1 cellular context compared by ENCODE assay signal in genomic region chr19:34733826-34734600, GRCh38.
TF ChIP-seq lines count a peak whose summit lies in the region.

TSS of gene ZNF181 (plus strand) at chr19:34734243. CDS start at chr19:34735038, 795 bp downstream.

TF ChIP-seq in HepG2, 621 proteins besides CTCF, POLR2A, EP300 and RAD21 (continued from another document and continues in another):
- no peak for TF ChIP-seq ZBTB46 (CRISPR knock-in tag; IDR thresholded peaks at IDR 0.05; ENCODE audit: borderline replicate concordance)
- TF ChIP-seq ATF1 (CRISPR knock-in tag; IDR thresholded peaks at IDR 0.05), result peak; percentile 90
- no peak for TF ChIP-seq CAMTA2 (CRISPR knock-in tag; IDR thresholded peaks at IDR 0.05; ENCODE audit: borderline replicate concordance)
- no peak for TF ChIP-seq TAF15 (IDR thresholded peaks at IDR 0.05; ENCODE audit: low read depth, low read length, poor library complexity, severe bottlenecking)
- no peak for TF ChIP-seq CBX5 (CRISPR knock-in tag; IDR thresholded peaks at IDR 0.05; ENCODE audit: borderline replicate concordance)
- TF ChIP-seq, protein P1, sequence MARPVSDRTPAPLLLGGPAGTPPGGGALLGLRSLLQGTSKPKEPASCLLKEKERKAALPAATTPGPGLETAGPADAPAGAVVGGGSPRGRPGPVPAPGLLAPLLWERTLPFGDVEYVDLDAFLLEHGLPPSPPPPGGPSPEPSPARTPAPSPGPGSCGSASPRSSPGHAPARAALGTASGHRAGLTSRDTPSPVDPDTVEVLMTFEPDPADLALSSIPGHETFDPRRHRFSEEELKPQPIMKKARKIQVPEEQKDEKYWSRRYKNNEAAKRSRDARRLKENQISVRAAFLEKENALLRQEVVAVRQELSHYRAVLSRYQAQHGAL (CRISPR knock-in tag; IDR thresholded peaks at IDR 0.05; ENCODE audit: not compliant biosample characterization), result peak; percentile 58
- TF ChIP-seq ZNF747 (CRISPR knock-in tag; IDR thresholded peaks at IDR 0.05; ENCODE audit: borderline replicate concordance), result no peak
- TF ChIP-seq ZNF18 (CRISPR knock-in tag; IDR thresholded peaks at IDR 0.05; ENCODE audit: insufficient replicate concordance), result no peak
- no peak for TF ChIP-seq ZNF44 (CRISPR knock-in tag; IDR thresholded peaks at IDR 0.05)
- TF ChIP-seq EEA1 (CRISPR knock-in tag; IDR thresholded peaks at IDR 0.05; ENCODE audit: borderline replicate concordance), result no peak
- no peak; the same call in 1 of the 2 replicates for TF ChIP-seq HNF4G (IDR thresholded peaks at IDR 0.05; ENCODE audit: borderline replicate concordance, low read depth, low read length)
- no peak; the same call in 1 of the 2 replicates for TF ChIP-seq HNF4G (CRISPR knock-in tag; IDR thresholded peaks at IDR 0.05; ENCODE audit: borderline replicate concordance, low read depth)
- no peak for TF ChIP-seq FOXM1 (CRISPR knock-in tag; IDR thresholded peaks at IDR 0.05)
- TF ChIP-seq ZNF724P (CRISPR knock-in tag; IDR thresholded peaks at IDR 0.05; ENCODE audit: borderline replicate concordance), result no peak
- TF ChIP-seq ZNF33B (CRISPR knock-in tag; IDR thresholded peaks at IDR 0.05), result no peak; the same call in 1 of the 2 replicates
- TF ChIP-seq GATAD2A (CRISPR knock-in tag; IDR thresholded peaks at IDR 0.05), result no peak; the same call in 1 of the 2 replicates
- no peak for TF ChIP-seq NR1H2 (CRISPR knock-in tag; IDR thresholded peaks at IDR 0.05; ENCODE audit: borderline replicate concordance, low read depth)
- 0 out of 2 replicates have a peak, but pooled peaks have one; percentile 76 for TF ChIP-seq MTA3 (CRISPR knock-in tag; IDR thresholded peaks at IDR 0.05)
- no peak for TF ChIP-seq IRF1 (CRISPR knock-in tag; IDR thresholded peaks at IDR 0.05; ENCODE audit: low read depth)
- 0 out of 2 replicates have a peak, but pooled peaks have one; percentile 22 for TF ChIP-seq ATF7 (IDR thresholded peaks at IDR 0.05)
- TF ChIP-seq ATF7 (CRISPR knock-in tag; IDR thresholded peaks at IDR 0.05), result no peak
- no peak for TF ChIP-seq ZNF569 (CRISPR knock-in tag; IDR thresholded peaks at IDR 0.05; ENCODE audit: borderline replicate concordance)
- TF ChIP-seq, protein P2, sequence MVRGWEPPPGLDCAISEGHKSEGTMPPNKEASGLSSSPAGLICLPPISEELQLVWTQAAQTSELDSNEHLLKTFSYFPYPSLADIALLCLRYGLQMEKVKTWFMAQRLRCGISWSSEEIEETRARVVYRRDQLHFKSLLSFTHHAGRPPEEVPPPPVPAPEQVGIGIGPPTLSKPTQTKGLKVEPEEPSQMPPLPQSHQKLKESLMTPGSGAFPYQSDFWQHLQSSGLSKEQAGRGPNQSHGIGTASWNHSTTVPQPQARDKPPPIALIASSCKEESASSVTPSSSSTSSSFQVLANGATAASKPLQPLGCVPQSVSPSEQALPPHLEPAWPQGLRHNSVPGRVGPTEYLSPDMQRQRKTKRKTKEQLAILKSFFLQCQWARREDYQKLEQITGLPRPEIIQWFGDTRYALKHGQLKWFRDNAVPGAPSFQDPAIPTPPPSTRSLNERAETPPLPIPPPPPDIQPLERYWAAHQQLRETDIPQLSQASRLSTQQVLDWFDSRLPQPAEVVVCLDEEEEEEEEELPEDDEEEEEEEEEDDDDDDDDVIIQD (CRISPR knock-in tag; IDR thresholded peaks at IDR 0.05; ENCODE audit: low read depth), result no peak
- no peak for TF ChIP-seq ZNF337 (CRISPR knock-in tag; IDR thresholded peaks at IDR 0.05; ENCODE audit: borderline replicate concordance, low read depth)
- no peak; the same call in 1 of the 2 replicates for TF ChIP-seq MEF2D (CRISPR knock-in tag; IDR thresholded peaks at IDR 0.05)
- TF ChIP-seq NR3C1 (CRISPR knock-in tag; IDR thresholded peaks at IDR 0.05), result no peak
- TF ChIP-seq RBM39 (IDR thresholded peaks at IDR 0.05; ENCODE audit: low read depth, low read length, poor library complexity, severe bottlenecking), result peak; percentile 98
- no peak for TF ChIP-seq SP1 (IDR thresholded peaks at IDR 0.05)
- peak; percentile 51; the same call in 1 of the 2 replicates for TF ChIP-seq SP1 (CRISPR knock-in tag; IDR thresholded peaks at IDR 0.05)
- peak; percentile 77 for TF ChIP-seq MYC (CRISPR knock-in tag; IDR thresholded peaks at IDR 0.05; ENCODE audit: borderline replicate concordance)
- peak; percentile 62; the same call in 1 of the 2 replicates for TF ChIP-seq GFI1 (CRISPR knock-in tag; IDR thresholded peaks at IDR 0.05; ENCODE audit: borderline replicate concordance)
- 0 out of 2 replicates have a peak, but pooled peaks have one; percentile 40 for TF ChIP-seq KDM3A (CRISPR knock-in tag; IDR thresholded peaks at IDR 0.05; ENCODE audit: low read depth)
- peak; percentile 93 for TF ChIP-seq POLR2G (IDR thresholded peaks at IDR 0.05; ENCODE audit: low read depth, low read length)
- TF ChIP-seq USF2 (IDR thresholded peaks at IDR 0.05; ENCODE audit: low read depth, low read length), result no peak
- no peak for TF ChIP-seq USF2 (CRISPR knock-in tag; IDR thresholded peaks at IDR 0.05; ENCODE audit: borderline replicate concordance)
- TF ChIP-seq SAP130 (CRISPR knock-in tag; IDR thresholded peaks at IDR 0.05; ENCODE audit: low read depth), result peak; percentile 70; the same call in 1 of the 2 replicates
- no peak for TF ChIP-seq CEBPZ (IDR thresholded peaks at IDR 0.05; ENCODE audit: low read length)
- TF ChIP-seq, protein P3, sequence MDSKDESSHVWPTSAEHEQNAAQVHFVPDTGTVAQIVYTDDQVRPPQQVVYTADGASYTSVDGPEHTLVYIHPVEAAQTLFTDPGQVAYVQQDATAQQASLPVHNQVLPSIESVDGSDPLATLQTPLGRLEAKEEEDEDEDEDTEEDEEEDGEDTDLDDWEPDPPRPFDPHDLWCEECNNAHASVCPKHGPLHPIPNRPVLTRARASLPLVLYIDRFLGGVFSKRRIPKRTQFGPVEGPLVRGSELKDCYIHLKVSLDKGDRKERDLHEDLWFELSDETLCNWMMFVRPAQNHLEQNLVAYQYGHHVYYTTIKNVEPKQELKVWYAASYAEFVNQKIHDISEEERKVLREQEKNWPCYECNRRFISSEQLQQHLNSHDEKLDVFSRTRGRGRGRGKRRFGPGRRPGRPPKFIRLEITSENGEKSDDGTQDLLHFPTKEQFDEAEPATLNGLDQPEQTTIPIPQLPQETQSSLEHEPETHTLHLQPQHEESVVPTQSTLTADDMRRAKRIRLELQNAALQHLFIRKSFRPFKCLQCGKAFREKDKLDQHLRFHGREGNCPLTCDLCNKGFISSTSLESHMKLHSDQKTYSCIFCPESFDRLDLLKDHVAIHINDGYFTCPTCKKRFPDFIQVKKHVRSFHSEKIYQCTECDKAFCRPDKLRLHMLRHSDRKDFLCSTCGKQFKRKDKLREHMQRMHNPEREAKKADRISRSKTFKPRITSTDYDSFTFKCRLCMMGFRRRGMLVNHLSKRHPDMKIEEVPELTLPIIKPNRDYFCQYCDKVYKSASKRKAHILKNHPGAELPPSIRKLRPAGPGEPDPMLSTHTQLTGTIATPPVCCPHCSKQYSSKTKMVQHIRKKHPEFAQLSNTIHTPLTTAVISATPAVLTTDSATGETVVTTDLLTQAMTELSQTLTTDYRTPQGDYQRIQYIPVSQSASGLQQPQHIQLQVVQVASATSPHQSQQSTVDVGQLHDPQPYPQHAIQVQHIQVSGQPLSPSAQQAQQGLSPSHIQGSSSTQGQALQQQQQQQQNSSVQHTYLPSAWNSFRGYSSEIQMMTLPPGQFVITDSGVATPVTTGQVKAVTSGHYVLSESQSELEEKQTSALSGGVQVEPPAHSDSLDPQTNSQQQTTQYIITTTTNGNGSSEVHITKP (CRISPR knock-in tag; IDR thresholded peaks at IDR 0.05; ENCODE audit: low read depth), result no peak
- no peak for TF ChIP-seq RFXANK (CRISPR knock-in tag; IDR thresholded peaks at IDR 0.05)
- no peak for TF ChIP-seq STAT5B (CRISPR knock-in tag; IDR thresholded peaks at IDR 0.05)
- TF ChIP-seq, protein P4, sequence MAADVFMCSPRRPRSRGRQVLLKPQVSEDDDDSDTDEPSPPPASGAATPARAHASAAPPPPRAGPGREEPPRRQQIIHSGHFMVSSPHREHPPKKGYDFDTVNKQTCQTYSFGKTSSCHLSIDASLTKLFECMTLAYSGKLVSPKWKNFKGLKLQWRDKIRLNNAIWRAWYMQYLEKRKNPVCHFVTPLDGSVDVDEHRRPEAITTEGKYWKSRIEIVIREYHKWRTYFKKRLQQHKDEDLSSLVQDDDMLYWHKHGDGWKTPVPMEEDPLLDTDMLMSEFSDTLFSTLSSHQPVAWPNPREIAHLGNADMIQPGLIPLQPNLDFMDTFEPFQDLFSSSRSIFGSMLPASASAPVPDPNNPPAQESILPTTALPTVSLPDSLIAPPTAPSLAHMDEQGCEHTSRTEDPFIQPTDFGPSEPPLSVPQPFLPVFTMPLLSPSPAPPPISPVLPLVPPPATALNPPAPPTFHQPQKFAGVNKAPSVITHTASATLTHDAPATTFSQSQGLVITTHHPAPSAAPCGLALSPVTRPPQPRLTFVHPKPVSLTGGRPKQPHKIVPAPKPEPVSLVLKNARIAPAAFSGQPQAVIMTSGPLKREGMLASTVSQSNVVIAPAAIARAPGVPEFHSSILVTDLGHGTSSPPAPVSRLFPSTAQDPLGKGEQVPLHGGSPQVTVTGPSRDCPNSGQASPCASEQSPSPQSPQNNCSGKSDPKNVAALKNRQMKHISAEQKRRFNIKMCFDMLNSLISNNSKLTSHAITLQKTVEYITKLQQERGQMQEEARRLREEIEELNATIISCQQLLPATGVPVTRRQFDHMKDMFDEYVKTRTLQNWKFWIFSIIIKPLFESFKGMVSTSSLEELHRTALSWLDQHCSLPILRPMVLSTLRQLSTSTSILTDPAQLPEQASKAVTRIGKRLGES (CRISPR knock-in tag; IDR thresholded peaks at IDR 0.05; ENCODE audit: borderline replicate concordance), result no peak
- TF ChIP-seq ZNF335 (CRISPR knock-in tag; IDR thresholded peaks at IDR 0.05), result peak; percentile 13; the same call in 1 of the 2 replicates
- TF ChIP-seq ZBTB7B (CRISPR knock-in tag; IDR thresholded peaks at IDR 0.05), result peak; percentile 21; the same call in 1 of the 2 replicates
